ENCODE assay signal across 14 cellular contexts in genomic region chr15:73870700-73871408, GRCh38. TPM values are rescaled to one million over a fixed set of nuclear protein-coding genes. Genes with fewer than 3 reads are reported as not detected.
DNase-seq lines count a peak whose midpoint lies in the region; ATAC-seq and TF ChIP-seq lines count a peak whose summit lies in the region.
"Had no signal": no experiment of that assay in that cellular context is flagged by ENCODE, and none has a peak within 500 bp of the region (broad histone marks: within the 10 kb centered on the region; RNA-seq: fewer than 3 reads in every experiment).

No MANE protein-coding gene starts in this region.

- H2BK120ac ChIP-seq in IMR-90 (ENCODE audit: low read depth, low read length): no peak overlapping the region

- H4K20me1 ChIP-seq in IMR-90 (ENCODE audit: insufficient read depth, low read length): 0 out of 2 replicates have a peak, but pooled peaks cover 4% of the 10 kb centered on the region

- POLR2A ChIA-PET in IMR-90 (lab: Charles Lee; ENCODE audit: unreplicated experiment): interaction anchor here (0.6 kb wide), 1 partner anchor 35 kb away, joined by 3 read pairs; no protein-coding TSS in a partner anchor

- H3K4me1 ChIP-seq in IMR-90 (ENCODE audit: control insufficient read depth, insufficient read depth, low read length): no peaks in the 10 kb centered on the region
- H3K4me1 ChIP-seq: HAP-1 had no signal

- no peak overlapping the region for H2BK5ac ChIP-seq in IMR-90 (ENCODE audit: low read depth, low read length, poor library complexity, severe bottlenecking)

- in situ Hi-C loops in IMR-90 (cut with MboI; ENCODE audit: low sequenced_read_pairs): loop anchor here (5.0 kb wide), 1 partner anchor 36 kb away; no protein-coding TSS in a partner anchor

- no peak overlapping the region for H4K8ac ChIP-seq in IMR-90 (ENCODE audit: low read depth in 2 of 2, low read length in 2 of 2)

- no peak for TF ChIP-seq POLR2A in IMR-90 (IDR thresholded peaks at IDR 0.05; ENCODE audit: low read depth, low read length)

- no peak overlapping the region for H2BK15ac ChIP-seq in IMR-90 (ENCODE audit: low read depth, low read length)

- ATAC-seq in IMR-90 (ENCODE audit: low read depth): no peak
- no peak for ATAC-seq in HG02623 (IDR thresholded peaks at IDR 0.05; ENCODE audit: unreplicated experiment)
- ATAC-seq in GM18870 (IDR thresholded peaks at IDR 0.05; ENCODE audit: unreplicated experiment): no peak
- ATAC-seq in GM21619 (IDR thresholded peaks at IDR 0.05; ENCODE audit: unreplicated experiment): no peak
- ATAC-seq: naive thymus-derived CD4-positive, alpha-beta T cell had no signal

- H3K18ac ChIP-seq in IMR-90 (ENCODE audit: low read depth, low read length): no peak overlapping the region

- no peaks in the 10 kb centered on the region for H3K9me1 ChIP-seq in IMR-90 (ENCODE audit: insufficient read depth, low read length)

- no peak overlapping the region for H4K5ac ChIP-seq in IMR-90 (ENCODE audit: low read depth, low read length)

- H3K27me3 ChIP-seq in IMR-90 (ENCODE audit: control insufficient read depth, insufficient read depth, low read length): peaks cover 76% of the 10 kb centered on the region

- H4K91ac ChIP-seq in IMR-90 (ENCODE audit: insufficient read depth, low read depth, low read length): no peak overlapping the region

- no peak overlapping the region for H3K23ac ChIP-seq in IMR-90 (ENCODE audit: low read depth, low read length)

- BruUV-seq in IMR-90 (replicated peaks; lab: Mats Ljungman, UMichigan): no TSS peak

- H3K36me3 ChIP-seq in IMR-90 (ENCODE audit: control insufficient read depth, insufficient read depth, low read length): no peaks in the 10 kb centered on the region
- H3K36me3 ChIP-seq: HAP-1, MG63 had no signal

- intact Hi-C loops in IMR-90 (cut with micrococcal nuclease): no loop called here
- intact Hi-C loops in cardiac septum (cut with DNase I): no loop called here

- no peaks in the 10 kb centered on the region; the same call in 1 of the 2 replicates for H3K9me3 ChIP-seq in IMR-90 (ENCODE audit: control insufficient read depth, insufficient read depth, low read length)
- H3K9me3 ChIP-seq: HAP-1 had no signal

- no peak overlapping the region for H2AK5ac ChIP-seq in IMR-90 (ENCODE audit: low read depth, low read length)

- 68% methylated on average over 4 of the region's 17 CpGs; no CpG with 5 or more reads in 1 of the 2 experiments for WGBS in IMR-90 (ENCODE audit: extremely low coverage in 2 of 2, insufficient read length in 1 of 2), 2 experiments

- no peak overlapping the region for H2BK20ac ChIP-seq in IMR-90 (ENCODE audit: low read depth, low read length)

- dilution Hi-C loops in IMR-90 (cut with HindIII; ENCODE audit: low sequenced_read_pairs, unreplicated experiment): no loop called here

- CTCF ChIA-PET in IMR-90 (lab: Yijun Ruan, JAX): no interaction called here

- no peak for TF ChIP-seq RAD21 in IMR-90 (IDR thresholded peaks at IDR 0.05; ENCODE audit: low read length)

- no peak overlapping the region for H3K56ac ChIP-seq in IMR-90 (ENCODE audit: extremely low read depth, insufficient read depth, low read length)

- no peak overlapping the region for H3K4ac ChIP-seq in IMR-90 (ENCODE audit: low read depth, low read length)

- no peak overlapping the region for H3K27ac ChIP-seq in IMR-90 (ENCODE audit: insufficient read depth, low read length)
- H3K27ac ChIP-seq in VCaP: peak overlapping the region; percentile 34; the same call in 1 of the 2 replicates

- peak; percentile 18 for DNase-seq in IMR-90
- DNase-seq in cardiac septum (ENCODE audit: low spot score): peak; percentile 76
- DNase-seq in pulmonary artery endothelial cell (ENCODE audit: low read depth, low spot score): peak; percentile 67
- DNase-seq in NCI-H345 treated with DMSO at 0.1 percent for 48 hours (lab: John Stamatoyannopoulos, UW; ENCODE audit: unreplicated experiment): no peak
- DNase-seq: activated CD8-positive, alpha-beta memory T cell treated with anti-CD3 and anti-CD28 coated beads for 24 hours; MG63; stimulated activated CD4-positive, alpha-beta T cell treated with anti-CD3 and anti-CD28 coated beads, Interleukin-12 subunit alpha, Interleukin-12 subunit beta, amount 100 ng/mL, for 4 hours had no signal

- H2AK9ac ChIP-seq in IMR-90 (replicated peaks; ENCODE audit: low read depth, low read length, poor library complexity): no peak overlapping the region

- no peaks in the 10 kb centered on the region for H3K79me1 ChIP-seq in IMR-90 (ENCODE audit: low read depth in 1 of 2, low read length in 2 of 2)

- TF ChIP-seq CTCF in IMR-90 (conservative IDR thresholded peaks at IDR 0.05; ENCODE audit: low read depth, low read length): no peak
- TF ChIP-seq CTCF in VCaP (conservative IDR thresholded peaks at IDR 0.05): peak; percentile 43

- no peak overlapping the region for H3K4me3 ChIP-seq in IMR-90 (ENCODE audit: insufficient read depth, low read depth, low read length)
- H3K4me3 ChIP-seq: HAP-1, MG63 had no signal

- no peak overlapping the region for H2AFZ ChIP-seq in IMR-90 (replicated peaks; ENCODE audit: low read length, poor library complexity)

- H3K9ac ChIP-seq in IMR-90 (ENCODE audit: low read depth, low read length): no peak overlapping the region

- no peak overlapping the region for H3K4me2 ChIP-seq in IMR-90 (ENCODE audit: low read depth, low read length)

- no peak overlapping the region for H3K14ac ChIP-seq in IMR-90 (replicated peaks; ENCODE audit: low read depth, low read length)

TF ChIP-seq in IMR-90, 13 proteins besides CTCF, POLR2A, EP300 and RAD21:
- TF ChIP-seq RFX5 (IDR thresholded peaks at IDR 0.05; ENCODE audit: low read depth, low read length): no peak
- no peak for TF ChIP-seq ELK1 (IDR thresholded peaks at IDR 0.05; ENCODE audit: borderline replicate concordance, low read depth, low read length)
- no peak for TF ChIP-seq MAFK (IDR thresholded peaks at IDR 0.05; ENCODE audit: low read depth, low read length)
- no peak for TF ChIP-seq MAZ (IDR thresholded peaks at IDR 0.05; ENCODE audit: borderline replicate concordance, low read depth, low read length)
- no peak for TF ChIP-seq CHD1 (IDR thresholded peaks at IDR 0.05; ENCODE audit: low read depth, low read length)
- no peak for TF ChIP-seq MXI1 (IDR thresholded peaks at IDR 0.05; ENCODE audit: borderline replicate concordance, low read depth, low read length)
- no peak for TF ChIP-seq FOS (IDR thresholded peaks at IDR 0.05; ENCODE audit: low read depth, low read length)
- no peak for TF ChIP-seq NFE2L2 (IDR thresholded peaks at IDR 0.05; ENCODE audit: low read depth, low read length)
- no peak for TF ChIP-seq USF2 (IDR thresholded peaks at IDR 0.05; ENCODE audit: low read depth, low read length)
- TF ChIP-seq SMC3 (IDR thresholded peaks at IDR 0.05; ENCODE audit: low read depth, low read length): no peak
- TF ChIP-seq RCOR1 (IDR thresholded peaks at IDR 0.05; ENCODE audit: insufficient replicate concordance, low read length): no peak
- TF ChIP-seq BHLHE40 (IDR thresholded peaks at IDR 0.05; ENCODE audit: low read depth, low read length): no peak
- no peak for TF ChIP-seq CEBPB (IDR thresholded peaks at IDR 0.05; ENCODE audit: low read depth, low read length)

RNA-seq across cellular contexts. Expression of gene TBC1D21, which starts 2.5 kb away (rescaled TPM):
- not detected in 2 replicates for total RNA-seq in IMR-90 (2012; rRNA removed)
- not detected in 2 replicates for polyA plus RNA-seq in IMR-90 (2012; rRNA removed)
- not detected in 2 replicates for polyA plus RNA-seq in IMR-90 (2012; cell fraction: cytosol; rRNA removed)
- not detected in 2 replicates for polyA plus RNA-seq in IMR-90 (2012; cell fraction: nucleus; rRNA removed; ENCODE audit: low replicate concordance)
- total RNA-seq in cardiac septum: not detected
- not detected in 2 replicates for total RNA-seq in pulmonary artery endothelial cell
- total RNA-seq: dermis microvascular lymphatic vessel endothelial cell; naive thymus-derived CD4-positive, alpha-beta T cell had no signal
- polyA plus RNA-seq: naive thymus-derived CD4-positive, alpha-beta T cell had no signal

RNA-seq across cellular contexts. Expression of gene LOXL1, which starts 55.4 kb away (rescaled TPM):
- total RNA-seq in IMR-90 (2012; rRNA removed): 146 and 148 TPM in 2 replicates
- polyA plus RNA-seq in IMR-90 (2012; rRNA removed): 311 and 332 TPM in 2 replicates
- 118 and 403 TPM in 2 replicates for polyA plus RNA-seq in IMR-90 (2012; cell fraction: cytosol; rRNA removed)
- 211 and 331 TPM in 2 replicates for polyA plus RNA-seq in IMR-90 (2012; cell fraction: nucleus; rRNA removed; ENCODE audit: low replicate concordance)
- total RNA-seq in cardiac septum: 29.1 TPM
- 0.28 and 4.4 TPM in 2 replicates for total RNA-seq in pulmonary artery endothelial cell
